Comparison of ENCODE assay signal across 9 cellular contexts in genomic region chr12:11580125-11580751, GRCh38.
A peak's percentile ranks its signal among the peaks of the same experiment; 100 is the strongest.
DNase-seq lines count a peak whose midpoint lies in the region; ATAC-seq and TF ChIP-seq lines count a peak whose summit lies in the region.
"Had no signal": no experiment of that assay in that cellular context is flagged by ENCODE, and none has a peak within 500 bp of the region (broad histone marks: within the 10 kb centered on the region; RNA-seq: fewer than 3 reads in every experiment).

No MANE protein-coding gene starts in this region.

- H3K4me1 ChIP-seq in breast epithelium, result peaks cover 0 to 9% of the 10 kb centered on the region in 2 donors
- H3K4me1 ChIP-seq: body of pancreas had no signal

- H3K27me3 ChIP-seq in breast epithelium, result no peaks in the 10 kb centered on the region
- H3K27me3 ChIP-seq: body of pancreas had no signal

- DNase-seq in Ammon's horn (ENCODE audit: low spot score), result peak; percentile 28
- peak; percentile 93 for DNase-seq in HT1080 (ENCODE audit: low read depth)
- DNase-seq in breast epithelium (ENCODE audit: low spot score in 2 of 2), result peak in 1 of 2 donors; percentile 83
- DNase-seq in myocyte (ENCODE audit: low read depth), result peak; percentile 39
- no peak for DNase-seq in activated CD4-positive, alpha-beta T cell treated with anti-CD3 and anti-CD28 coated beads, Interleukin-2, amount 50 U/mL, for 48 hours
- no peak for DNase-seq in activated CD4-positive, CD25-positive, alpha-beta regulatory T cell (lab: John Stamatoyannopoulos, UW)
- no peak for DNase-seq in coronary artery (ENCODE audit: low spot score)

- no peak for ATAC-seq in GM18870 (IDR thresholded peaks at IDR 0.05; ENCODE audit: unreplicated experiment)
- ATAC-seq: body of pancreas had no signal

- intact Hi-C loops in breast epithelium (cut with DNase I; ENCODE audit: low total_unique reads), result loop anchor here (5.0 kb wide), 1 partner anchor 457 kb away; no protein-coding TSS in a partner anchor

- no peak for TF ChIP-seq CTCF in breast epithelium (IDR thresholded peaks at IDR 0.05)
- TF ChIP-seq CTCF in coronary artery (IDR thresholded peaks at IDR 0.05), result no peak

- TF ChIP-seq POLR2A in breast epithelium (IDR thresholded peaks at IDR 0.05), result no peak

- H3K4me3 ChIP-seq in breast epithelium (no peak overlapping the region), coronary artery (no peak overlapping the region)
- H3K4me3 ChIP-seq: body of pancreas had no signal

- H3K9me3 ChIP-seq in breast epithelium, result no peaks in the 10 kb centered on the region
- H3K9me3 ChIP-seq: body of pancreas had no signal

- H3K36me3 ChIP-seq in breast epithelium, result no peaks in the 10 kb centered on the region

- H3K27ac ChIP-seq in breast epithelium (peak overlapping the region; percentile 73 to 78), coronary artery (peak overlapping the region in 1 of 2 donors; percentile 70)
- H3K27ac ChIP-seq: body of pancreas had no signal

Comparison
In these comparisons a context has a peak if more than half of its experiments do, and no peak if none do; other contexts are left out.
1. DNase-seq: peak in Ammon's horn (single experiment), HT1080 (single experiment) and myocyte (single experiment); none in activated CD4-positive, alpha-beta T cell treated with anti-CD3 and anti-CD28 coated beads, Interleukin-2, amount 50 U/mL, for 48 hours (0 of 2), activated CD4-positive, CD25-positive, alpha-beta regulatory T cell (0 of 4) and coronary artery (single experiment).